Comparison of ENCODE assay signal across 8 cellular contexts in the genomic region with DNA sequence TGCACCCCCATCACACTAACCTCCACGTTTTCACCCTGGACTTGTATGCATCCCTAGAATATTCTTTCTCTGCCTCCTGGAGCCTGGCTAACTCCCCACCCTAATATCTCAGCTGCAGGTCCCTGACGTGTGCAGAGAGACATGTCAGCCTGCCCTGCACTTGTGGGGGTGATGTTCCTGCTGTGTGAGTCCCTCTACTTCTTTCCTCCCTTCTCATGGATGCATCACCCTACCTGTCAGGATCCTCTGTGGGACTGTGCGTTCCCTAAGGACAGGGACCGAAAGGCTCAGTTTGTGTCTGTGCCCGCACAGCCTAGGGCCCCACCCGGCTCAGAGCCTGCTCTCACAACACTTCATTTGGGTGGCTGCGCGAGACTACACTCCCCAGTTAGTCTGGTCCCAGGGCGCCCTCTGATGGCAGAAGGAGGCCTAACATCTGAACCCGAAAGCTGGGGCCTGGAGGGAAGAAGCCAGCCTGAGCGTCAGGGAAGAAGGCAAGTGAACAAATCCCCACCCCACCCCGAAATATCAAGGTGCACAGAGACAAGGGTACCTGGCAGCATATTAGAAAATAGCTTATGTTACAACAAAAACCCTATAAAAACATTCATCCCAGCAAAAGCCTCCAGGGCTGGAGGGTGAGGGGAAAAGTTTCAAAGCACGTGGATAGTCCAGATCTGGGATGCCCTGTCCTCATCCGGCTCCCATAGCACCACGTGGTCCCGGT. TPM values are rescaled to one million over a fixed set of nuclear protein-coding genes. Genes with fewer than 3 reads are reported as not detected.
A peak's percentile ranks its signal among the peaks of the same experiment; 100 is the strongest.
DNase-seq lines count a peak whose midpoint lies in the region; FAIRE-seq and TF ChIP-seq lines count a peak whose summit lies in the region.

No MANE protein-coding gene starts in this region.

- peak overlapping the region; percentile 88 for H3K4me3 ChIP-seq in Loucy (ENCODE audit: low read length, poor library complexity, severe bottlenecking)
- H3K4me3 ChIP-seq in SJSA1: no peak overlapping the region

- H3K27me3 Mint-ChIP-seq in osteocyte (ENCODE audit: unreplicated experiment): no peaks in the 10 kb centered on the region

- H4K20me1 ChIP-seq in Loucy (ENCODE audit: insufficient read depth, low read length, poor library complexity, severe bottlenecking): no peaks in the 10 kb centered on the region

- H3K9me3 Mint-ChIP-seq in osteocyte (ENCODE audit: unreplicated experiment): no peaks in the 10 kb centered on the region

- H3K27ac Mint-ChIP-seq in osteocyte (ENCODE audit: unreplicated experiment): peak overlapping the region; percentile 8

- no peak overlapping the region for H3K27ac ChIP-seq in SJSA1

- H3F3A ChIP-seq in Loucy (ENCODE audit: low read depth): no peaks in the 10 kb centered on the region

- TF ChIP-seq CTCF in AG09319 (IDR thresholded peaks at IDR 0.05; ENCODE audit: low read depth, low read length) (peak; percentile 92), Loucy (conservative IDR thresholded peaks at IDR 0.05; ENCODE audit: low read length) (peak; percentile 95), osteocyte (IDR thresholded peaks at IDR 0.05) (peak; percentile 93)

- peak; percentile 59 for DNase-seq in AG09319 (ENCODE audit: extremely low read depth, low read depth)
- peak; percentile 80 to 89 for DNase-seq in SJSA1 (ENCODE audit: low read depth in 1 of 2, low spot score in 2 of 2)
- DNase-seq in activated gamma-delta T cell (lab: John Stamatoyannopoulos, UW): peak; percentile 22
- DNase-seq in frontal cortex (ENCODE audit: low spot score in 2 of 2): peak; percentile 66 to 88
- DNase-seq in osteocyte (ENCODE audit: extremely low spot score, unreplicated experiment): peak; percentile 96
- DNase-seq in superior temporal gyrus (ENCODE audit: extremely low spot score): peak; percentile 93

- FAIRE-seq in frontal cortex (lab: Jason Lieb, UNC): peak; percentile 17

- no peaks in the 10 kb centered on the region for H3K27me3 ChIP-seq in Loucy (ENCODE audit: insufficient read depth, low read length, poor library complexity, severe bottlenecking)
- peaks cover 5% of the 10 kb centered on the region; the same call in 1 of the 2 replicates for H3K27me3 ChIP-seq in SJSA1 (replicated peaks)

- peaks cover 6% of the 10 kb centered on the region for H3K4me1 Mint-ChIP-seq in osteocyte (ENCODE audit: unreplicated experiment)

- H3K4me1 ChIP-seq in Loucy (ENCODE audit: insufficient read depth, low read length, poor library complexity, severe bottlenecking) (peaks cover 38% of the 10 kb centered on the region), SJSA1 (replicated peaks) (peaks cover 5% of the 10 kb centered on the region)

- peak overlapping the region; percentile 96 for H3K4me2 ChIP-seq in Loucy (ENCODE audit: low read depth, low read length, poor library complexity, severe bottlenecking)

- no peak overlapping the region for H2AFZ ChIP-seq in Loucy (ENCODE audit: low read length)

- H3K4me3 Mint-ChIP-seq in osteocyte (ENCODE audit: unreplicated experiment): peak overlapping the region; percentile 56

- peak overlapping the region; percentile 95 for H3K9ac ChIP-seq in Loucy (ENCODE audit: low read depth, low read length, poor library complexity, severe bottlenecking)

- H3K79me2 ChIP-seq in Loucy (ENCODE audit: insufficient read depth, low read length): peaks cover 48% of the 10 kb centered on the region

- H3K9me3 ChIP-seq in Loucy (ENCODE audit: insufficient read depth, low read depth, low read length): no peaks in the 10 kb centered on the region
- no peaks in the 10 kb centered on the region for H3K9me3 ChIP-seq in SJSA1 (replicated peaks)

- H3K36me3 Mint-ChIP-seq in osteocyte (ENCODE audit: unreplicated experiment): no peaks in the 10 kb centered on the region

- H3K36me3 ChIP-seq in Loucy (ENCODE audit: insufficient read depth, low read length) (no peaks in the 10 kb centered on the region), SJSA1 (0 out of 2 replicates have a peak, but pooled peaks cover 2% of the 10 kb centered on the region)

- TF ChIP-seq POLR2A in GM19099 (IDR thresholded peaks at IDR 0.05; ENCODE audit: extremely low read depth, insufficient read length, low read depth): peak; percentile 49

- H3K9me2 ChIP-seq in Loucy (replicated peaks; ENCODE audit: low read depth, low read length): no peaks in the 10 kb centered on the region

RNA-seq across cellular contexts. Expression of a gene that starts 3.7 kb away (rescaled TPM):
- not detected in 2 replicates for total RNA-seq in SJSA1 (2014; rRNA removed; shearing (Covaris generic))
- total RNA-seq in frontal cortex: not detected
- not detected in 2 replicates for total RNA-seq in osteocyte

RNA-seq across cellular contexts. Expression of a gene that starts 15.0 kb away (rescaled TPM):
- total RNA-seq in SJSA1 (2014; rRNA removed; shearing (Covaris generic)): 4.0 and 12.0 TPM in 2 replicates
- total RNA-seq in frontal cortex: 4.1 TPM
- 16.6 and 17.0 TPM in 2 replicates for total RNA-seq in osteocyte

RNA-seq across cellular contexts. Expression of a gene that starts 32.5 kb away (rescaled TPM):
- total RNA-seq in SJSA1 (2014; rRNA removed; shearing (Covaris generic)): not detected in 2 replicates
- total RNA-seq in frontal cortex (0.41 TPM), osteocyte (not detected in 2 replicates)

RNA-seq across cellular contexts. Expression of a gene that starts 41.6 kb away (rescaled TPM):
- total RNA-seq in SJSA1 (2014; rRNA removed; shearing (Covaris generic)): 36.5 and 38.9 TPM in 2 replicates
- 11.8 TPM for total RNA-seq in frontal cortex
- 138 and 140 TPM in 2 replicates for total RNA-seq in osteocyte

RNA-seq across cellular contexts. Expression of a gene that starts 51.1 kb away (rescaled TPM):
- not detected in 2 replicates for total RNA-seq in SJSA1 (2014; rRNA removed; shearing (Covaris generic))
- total RNA-seq in frontal cortex: not detected
- not detected in 2 replicates for total RNA-seq in osteocyte

Comparison
In these comparisons a context has a peak if more than half of its experiments do, and no peak if none do; other contexts are left out.
1. DNase-seq: peak in every context shown above with its lines; median percentile 96 in osteocyte; 93 in superior temporal gyrus; 84 in SJSA1; 77 in frontal cortex; 59 in AG09319; 22 in activated gamma-delta T cell.